In genomic region chr4:99088485-99089365, GRCh38 we compare ENCODE assay signal across 8 cellular contexts. TPM values are rescaled to one million over a fixed set of nuclear protein-coding genes. Genes with fewer than 3 reads are reported as not detected.
A peak's percentile ranks its signal among the peaks of the same experiment; 100 is the strongest.
DNase-seq lines count a peak whose midpoint lies in the region; FAIRE-seq and TF ChIP-seq lines count a peak whose summit lies in the region.

ADH5 (minus strand) TSS chr4:99088788; CDS start chr4:99088700, 88 bp downstream.

- H3K27ac ChIP-seq in stomach, result peak within 1 kb of the TSS; percentile 90 to 98 (median 97)

- no peak for TF ChIP-seq EP300 in stomach (IDR thresholded peaks at IDR 0.05)

- H3K4me3 Mint-ChIP-seq in neural crest cell, result peak within 1 kb of the TSS; percentile 92

- peak; percentile 88 for DNase-seq in ELF-1 (ENCODE audit: low read depth, low spot score)
- peak; percentile 49 for DNase-seq in H54 (ENCODE audit: insufficient read length, low spot score)
- DNase-seq in LoVo (ENCODE audit: low spot score), result peak; percentile 87
- peak; percentile 83 for DNase-seq in SIG-M5 treated with dmso at 0.1 percent for 504 hours (lab: John Stamatoyannopoulos, UW; ENCODE audit: unreplicated experiment)
- DNase-seq in activated gamma-delta T cell treated with Interleukin-2 at 50 U/mL for 16 hours, result peak; percentile 93
- DNase-seq in foreskin fibroblast, result peak; percentile 79 to 92
- peak; percentile 78 for DNase-seq in neural crest cell (ENCODE audit: low read depth, low spot score)
- DNase-seq in stomach, result peak; percentile 88

- TF ChIP-seq POLR2A in H54 (IDR thresholded peaks at IDR 0.05; ENCODE audit: low read depth, low read length), result peak; percentile 92
- peak in 2 of 4 donors; percentile 12 to 59 for TF ChIP-seq POLR2A in stomach (IDR thresholded peaks at IDR 0.05)

- FAIRE-seq in H54 (lab: Jason Lieb, UNC), result no peak

- H3K27me3 ChIP-seq in stomach, result no peaks in the 10 kb centered on the region

- intact Hi-C loops in stomach (cut with DNase I; ENCODE audit: low total_unique reads), result no loop called here

- H3K4me1 ChIP-seq in stomach, result peaks cover 11 to 57% (median 40%) of the 10 kb centered on the region in 4 donors

- peaks cover 5% of the 10 kb centered on the region for H3K36me3 Mint-ChIP-seq in neural crest cell (ENCODE audit: low read depth)

- H3K36me3 ChIP-seq in stomach, result peaks cover 17 to 20% (median 20%) of the 10 kb centered on the region in 4 donors

- no peaks in the 10 kb centered on the region for H3K9me3 ChIP-seq in stomach

- H3K9me3 Mint-ChIP-seq in neural crest cell, result no peaks in the 10 kb centered on the region

- peak within 1 kb of the TSS; percentile 98 to 99 for H3K4me3 ChIP-seq in foreskin fibroblast (ENCODE audit: low read depth in 1 of 2, low read length in 2 of 2)
- peak within 1 kb of the TSS; percentile 72 to 83 (median 75) for H3K4me3 ChIP-seq in stomach

- TF ChIP-seq CTCF in foreskin fibroblast (IDR thresholded peaks at IDR 0.05; ENCODE audit: low read depth, low read length) (no peak), neural crest cell (conservative IDR thresholded peaks at IDR 0.05) (no peak), stomach (IDR thresholded peaks at IDR 0.05) (no peak)

- peaks cover 56% of the 10 kb centered on the region for H3K4me1 Mint-ChIP-seq in neural crest cell

- WGBS in stomach, 5 donors, result 0 to 1% (median 1%) methylated on average over 10 to 53 of the region's 53 CpGs

- no peaks in the 10 kb centered on the region for H3K27me3 Mint-ChIP-seq in neural crest cell (ENCODE audit: low read depth)

- H3K27ac Mint-ChIP-seq in neural crest cell (ENCODE audit: unreplicated experiment), result peak within 1 kb of the TSS; percentile 99

RNA-seq across cellular contexts. Expression of gene ADH5, which starts in this region (rescaled TPM):
- total RNA-seq in neural crest cell, result 252 and 256 TPM in 2 replicates
- total RNA-seq in stomach, result 100 to 1,000 TPM in 2 of 5 donors, 10 to 100 TPM in 3; 63.0 to 162 (median 94.2) TPM
- 100 to 1,000 TPM; 128 to 148 (median 145) TPM for polyA plus RNA-seq in stomach

Comparison
In these comparisons a context has a peak if more than half of its experiments do, and no peak if none do; other contexts are left out.
1. Peak in every context shown above with its lines: DNase-seq, H3K4me3 ChIP-seq and H3K27ac ChIP-seq.